ENCODE assay signal across 21 cellular contexts in genomic region chr17:72916991-72917390, GRCh38.
DNase-seq lines count a peak whose midpoint lies in the region; TF ChIP-seq lines count a peak whose summit lies in the region.
"Had no signal": no experiment of that assay in that cellular context is flagged by ENCODE, and none has a peak within 500 bp of the region (broad histone marks: within the 10 kb centered on the region; RNA-seq: fewer than 3 reads in every experiment).

No MANE protein-coding gene starts in this region.

- no peaks in the 10 kb centered on the region for H3K36me3 ChIP-seq in SJCRH30
- no peaks in the 10 kb centered on the region for H3K36me3 ChIP-seq in effector memory CD4-positive, alpha-beta T cell (ENCODE audit: control insufficient read depth, insufficient read depth, low read length)
- H3K36me3 ChIP-seq: Peyer's patch had no signal

- H3K4me1 ChIP-seq in SJCRH30 = no peaks in the 10 kb centered on the region
- no peaks in the 10 kb centered on the region for H3K4me1 ChIP-seq in effector memory CD4-positive, alpha-beta T cell (ENCODE audit: control insufficient read depth, insufficient read depth, low read length, poor library complexity, severe bottlenecking)
- H3K4me1 ChIP-seq: A549, Peyer's patch had no signal

- H3K9me3 ChIP-seq in SJCRH30 (replicated peaks) = 0 out of 2 replicates have a peak, but pooled peaks cover 2% of the 10 kb centered on the region
- H3K9me3 ChIP-seq in effector memory CD4-positive, alpha-beta T cell (ENCODE audit: control insufficient read depth, low read length) = no peaks in the 10 kb centered on the region
- H3K9me3 ChIP-seq: A549, Peyer's patch, SK-N-SH had no signal

- no peaks in the 10 kb centered on the region for H3K27me3 ChIP-seq in SJCRH30
- no peaks in the 10 kb centered on the region for H3K27me3 ChIP-seq in effector memory CD4-positive, alpha-beta T cell (replicated peaks; ENCODE audit: control insufficient read depth, insufficient read depth, low read length, poor library complexity, severe bottlenecking)
- H3K27me3 ChIP-seq: BLaER1 treated with 17β-estradiol and CSF1 and Interleukin-3, amounts not matched to agents 10 nM and 100 nM; Peyer's patch had no signal

- TF ChIP-seq CTCF in AG10803 (conservative IDR thresholded peaks at IDR 0.05; ENCODE audit: low read length) = no peak
- no peak for TF ChIP-seq CTCF in foreskin fibroblast (IDR thresholded peaks at IDR 0.05; ENCODE audit: low read depth, low read length)

- H3K4me3 ChIP-seq in AG10803 (ENCODE audit: low read length) (no peak overlapping the region), SJCRH30 (no peak overlapping the region), foreskin fibroblast (ENCODE audit: low read depth in 1 of 2, low read length in 2 of 2) (no peak overlapping the region)
- no peak overlapping the region for H3K4me3 ChIP-seq in effector memory CD4-positive, alpha-beta T cell (ENCODE audit: insufficient read depth, low read depth, low read length, poor library complexity, severe bottlenecking)
- H3K4me3 ChIP-seq: A549; BLaER1 treated with 17β-estradiol and CSF1 and Interleukin-3, amounts not matched to agents 10 nM and 100 nM; GM12878; GM23338; Peyer's patch had no signal

- DNase-seq in AG10803 (ENCODE audit: low read depth) (peak; percentile 31), EH (ENCODE audit: low read depth) (peak; percentile 27), SJCRH30 (peak; percentile 10 to 17), foreskin fibroblast (peak; percentile 4 to 23), DMS 273 treated with DMSO at 0.1 percent for 48 hours (lab: John Stamatoyannopoulos, UW) (no peak), HCEC 1CT (no peak), NCI-H526 treated with DMSO at 0.1 percent for 48 hours (lab: John Stamatoyannopoulos, UW) (no peak)
- no peak for DNase-seq in effector memory CD4-positive, alpha-beta T cell
- DNase-seq: CD8-positive, alpha-beta memory T cell; KG1; NCI-H1417; NCI-H187; NCI-H2107; NCI-H524 treated with DMSO at 0.1 percent for 48 hours; Peyer's patch; SHP77; SK-N-SH had no signal

- H3K27ac ChIP-seq in SJCRH30 = no peak overlapping the region
- H3K27ac ChIP-seq in effector memory CD4-positive, alpha-beta T cell (ENCODE audit: insufficient read depth, low read length, poor library complexity, severe bottlenecking) = no peak overlapping the region
- H3K27ac ChIP-seq: A549; BLaER1 treated with 17β-estradiol and CSF1 and Interleukin-3, amounts not matched to agents 10 nM and 100 nM; Peyer's patch had no signal

Comparison
In these comparisons a context has a peak if more than half of its experiments do, and no peak if none do; other contexts are left out.
1. DNase-seq: peak in AG10803 (single experiment), EH (single experiment), SJCRH30 (2 of 2) and foreskin fibroblast (2 of 2); none in effector memory CD4-positive, alpha-beta T cell (0 of 3), DMS 273 treated with DMSO at 0.1 percent for 48 hours (single experiment), HCEC 1CT (single experiment) and NCI-H526 treated with DMSO at 0.1 percent for 48 hours (single experiment).